9 cellular contexts compared by ENCODE assay signal in the genomic region with DNA sequence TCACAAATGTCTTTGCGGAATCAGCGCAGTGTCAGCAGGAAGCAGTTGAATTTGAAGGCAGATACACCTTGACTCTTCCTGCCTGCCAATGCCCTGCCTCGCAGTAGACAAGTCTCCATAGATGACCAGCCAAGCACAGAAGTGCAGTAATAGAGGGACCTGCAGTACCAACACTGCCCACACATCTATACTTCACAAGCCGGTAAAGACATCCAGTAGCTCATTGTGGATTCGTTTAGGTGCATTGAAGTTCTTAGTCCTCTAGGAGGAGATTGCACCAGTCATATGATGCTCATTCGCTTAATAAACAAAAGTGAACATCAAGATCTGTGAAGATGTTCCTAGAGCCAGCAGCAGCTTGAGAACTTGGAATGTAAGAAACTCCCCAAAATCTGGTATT. TPM values are rescaled to one million over a fixed set of nuclear protein-coding genes. Genes with fewer than 3 reads are reported as not detected.
DNase-seq lines count a peak whose midpoint lies in the region; ATAC-seq and TF ChIP-seq lines count a peak whose summit lies in the region.
"Had no signal": no experiment of that assay in that cellular context is flagged by ENCODE, and none has a peak within 500 bp of the region (broad histone marks: within the 10 kb centered on the region; RNA-seq: fewer than 3 reads in every experiment).

No MANE protein-coding gene starts in this region.

- no peaks in the 10 kb centered on the region for H3K9me3 ChIP-seq in gastroesophageal sphincter

- peaks cover 0 to 9% (median 0%) of the 10 kb centered on the region in 3 donors for H3K4me1 ChIP-seq in gastroesophageal sphincter

- CTCF ChIA-PET in activated CD4-positive, alpha-beta T cell treated with anti-CD3 and anti-CD28 coated beads for 36 hours (lab: Charles Lee) = interaction anchor here (0.6 to 7.0 kb wide), 11 partner anchors 11 to 180 kb away, joined by 3 to 95 read pairs (median 4); partner anchors contain the start of gene KLHL9
- CTCF ChIA-PET in HEK293T (lab: Yijun Ruan, JAX) = interaction anchor here (0.5 to 0.6 kb wide), 2 partner anchors 11 to 42 kb away, joined by 3 read pairs; no protein-coding TSS in a partner anchor

- POLR2A ChIA-PET in activated CD4-positive, alpha-beta T cell treated with anti-CD3 and anti-CD28 coated beads for 36 hours (lab: Charles Lee) = no interaction called here
- POLR2A ChIA-PET in HEK293T (lab: Yijun Ruan, JAX) = no interaction called here

- no peaks in the 10 kb centered on the region for H3K9me3 Mint-ChIP-seq in activated CD4-positive, alpha-beta T cell treated with anti-CD3 and anti-CD28 coated beads for 36 hours (ENCODE audit: low read depth)
- H3K9me3 Mint-ChIP-seq: activated naive CD4-positive, alpha-beta T cell treated with anti-CD3 and anti-CD28 coated beads, Interleukin-2, amount 50 U/mL, for 24 hours had no signal

- no peak for TF ChIP-seq EP300 in gastroesophageal sphincter (IDR thresholded peaks at IDR 0.05)

- DNase-seq in activated CD4-positive, alpha-beta T cell treated with anti-CD3 and anti-CD28 coated beads for 36 hours = no peak
- no peak for DNase-seq in activated CD4-positive, alpha-beta T cell treated with anti-CD3 and anti-CD28 coated beads, Interleukin-2, amount 50 U/mL, for 48 hours
- DNase-seq in HEK293T (ENCODE audit: extremely low spot score) (peak; percentile 70), NAMALWA (ENCODE audit: low spot score) (peak; percentile 83), glomerular visceral epithelial cell (ENCODE audit: extremely low spot score) (peak; percentile 20), pons (ENCODE audit: low spot score) (no peak), NCI-H446 (lab: John Stamatoyannopoulos, UW) (no peak)

- peaks cover 43% of the 10 kb centered on the region for H3K27me3 Mint-ChIP-seq in activated CD4-positive, alpha-beta T cell treated with anti-CD3 and anti-CD28 coated beads for 36 hours

- no peak overlapping the region for H3K4me3 Mint-ChIP-seq in activated CD4-positive, alpha-beta T cell treated with anti-CD3 and anti-CD28 coated beads for 36 hours
- H3K4me3 Mint-ChIP-seq: activated naive CD4-positive, alpha-beta T cell treated with anti-CD3 and anti-CD28 coated beads, Interleukin-2, amount 50 U/mL, for 24 hours had no signal

- peaks cover 78% of the 10 kb centered on the region for H3K27me3 ChIP-seq in gastroesophageal sphincter

- 80 to 92% methylated on average over 4 to 5 of the region's 6 CpGs for WGBS in gastroesophageal sphincter (ENCODE audit: low coverage in 1 of 2), 2 donors

- TF ChIP-seq POLR2A in gastroesophageal sphincter (IDR thresholded peaks at IDR 0.05) = no peak

- peaks cover 8% of the 10 kb centered on the region for H3K4me1 Mint-ChIP-seq in activated CD4-positive, alpha-beta T cell treated with anti-CD3 and anti-CD28 coated beads for 36 hours

- H3K4me3 ChIP-seq in gastroesophageal sphincter = no peak overlapping the region

- H3K36me3 Mint-ChIP-seq in activated CD4-positive, alpha-beta T cell treated with anti-CD3 and anti-CD28 coated beads for 36 hours (ENCODE audit: low read depth) = no peaks in the 10 kb centered on the region
- H3K36me3 Mint-ChIP-seq: activated naive CD4-positive, alpha-beta T cell treated with anti-CD3 and anti-CD28 coated beads, Interleukin-2, amount 50 U/mL, for 24 hours had no signal

- H3K27ac ChIP-seq in gastroesophageal sphincter = no peak overlapping the region

- no peaks in the 10 kb centered on the region for H3K36me3 ChIP-seq in gastroesophageal sphincter

- peak; percentile 63 for ATAC-seq in activated CD4-positive, alpha-beta T cell treated with anti-CD3 and anti-CD28 coated beads for 36 hours
- ATAC-seq in gastroesophageal sphincter = no peak

- intact Hi-C loops in activated CD4-positive, alpha-beta T cell treated with anti-CD3 and anti-CD28 coated beads for 36 hours (cut with DNase I, micrococcal nuclease) = no loop called here

- TF ChIP-seq CTCF in gastroesophageal sphincter (IDR thresholded peaks at IDR 0.05) = no peak

- no peak overlapping the region for H3K27ac Mint-ChIP-seq in activated CD4-positive, alpha-beta T cell treated with anti-CD3 and anti-CD28 coated beads for 36 hours
- H3K27ac Mint-ChIP-seq: activated naive CD4-positive, alpha-beta T cell treated with anti-CD3 and anti-CD28 coated beads, Interleukin-2, amount 50 U/mL, for 24 hours had no signal

TF ChIP-seq in HEK293T, 16 proteins besides CTCF, POLR2A, EP300 and RAD21:
- TF ChIP-seq SP1 (IDR thresholded peaks at IDR 0.05) (no peak), TARDBP (IDR thresholded peaks at IDR 0.05) (no peak), ARNT (IDR thresholded peaks at IDR 0.05) (no peak), FOXK2 (IDR thresholded peaks at IDR 0.05) (no peak), BHLHE40 (IDR thresholded peaks at IDR 0.05; ENCODE audit: borderline replicate concordance) (no peak), ELF4 (IDR thresholded peaks at IDR 0.05) (no peak), LEF1 (IDR thresholded peaks at IDR 0.05; ENCODE audit: borderline replicate concordance) (no peak), FOXA1 (IDR thresholded peaks at IDR 0.05) (no peak), HDGF (IDR thresholded peaks at IDR 0.05; ENCODE audit: borderline replicate concordance) (no peak), SUZ12 (IDR thresholded peaks at IDR 0.05) (no peak), ZNF384 (IDR thresholded peaks at IDR 0.05) (no peak), L3MBTL2 (conservative IDR thresholded peaks at IDR 0.05) (no peak), NFRKB (IDR thresholded peaks at IDR 0.05) (no peak), CTBP1 (IDR thresholded peaks at IDR 0.05; ENCODE audit: borderline replicate concordance) (no peak), FOXM1 (IDR thresholded peaks at IDR 0.05; ENCODE audit: borderline replicate concordance) (no peak), PKNOX1 (IDR thresholded peaks at IDR 0.05) (no peak)

RNA-seq across cellular contexts. Expression of gene IFNA2, which starts 7.1 kb away (rescaled TPM):
- total RNA-seq in activated CD4-positive, alpha-beta T cell treated with anti-CD3 and anti-CD28 coated beads for 36 hours = not detected
- total RNA-seq in gastroesophageal sphincter = not detected

RNA-seq across cellular contexts. Expression of gene IFNA8, which starts 16.6 kb away (rescaled TPM):
- total RNA-seq in activated CD4-positive, alpha-beta T cell treated with anti-CD3 and anti-CD28 coated beads for 36 hours = not detected
- total RNA-seq in gastroesophageal sphincter = not detected

RNA-seq across cellular contexts. Expression of gene IFNA13, which starts 24.4 kb away (rescaled TPM):
- not detected for total RNA-seq in activated CD4-positive, alpha-beta T cell treated with anti-CD3 and anti-CD28 coated beads for 36 hours
- total RNA-seq in gastroesophageal sphincter = not detected

RNA-seq across cellular contexts. Expression of gene IFNA6, which starts 41.6 kb away (rescaled TPM):
- not detected for total RNA-seq in activated CD4-positive, alpha-beta T cell treated with anti-CD3 and anti-CD28 coated beads for 36 hours
- total RNA-seq in gastroesophageal sphincter = not detected

RNA-seq across cellular contexts. Expression of gene IFNA1, which starts 48.0 kb away (rescaled TPM):
- total RNA-seq in activated CD4-positive, alpha-beta T cell treated with anti-CD3 and anti-CD28 coated beads for 36 hours = not detected
- not detected for total RNA-seq in gastroesophageal sphincter

Comparison
In these comparisons a context has a peak if more than half of its experiments do, and no peak if none do; other contexts are left out.
1. DNase-seq: peak in HEK293T (single experiment), NAMALWA (single experiment) and glomerular visceral epithelial cell (single experiment); none in activated CD4-positive, alpha-beta T cell treated with anti-CD3 and anti-CD28 coated beads for 36 hours (single experiment), activated CD4-positive, alpha-beta T cell treated with anti-CD3 and anti-CD28 coated beads, Interleukin-2, amount 50 U/mL, for 48 hours (0 of 2), pons (single experiment) and NCI-H446 (0 of 2).